1 cellular context compared by ENCODE assay signal in genomic region chr12:111841750-111842555, GRCh38.
TF ChIP-seq lines count a peak whose summit lies in the region.

MAPKAPK5 (plus strand) TSS chr12:111842228; CDS start chr12:111842734, 506 bp downstream.

TF ChIP-seq in K562, 482 proteins besides CTCF, POLR2A, EP300 and RAD21 (continued from another document and continues in another):
- no peak for TF ChIP-seq ZMIZ1 (IDR thresholded peaks at IDR 0.05; ENCODE audit: low read depth in 2 of 2, low read length in 2 of 2)
- TF ChIP-seq ADNP (tag; IDR thresholded peaks at IDR 0.05), result no peak
- peak; percentile 39; the same call in 1 of the 2 replicates for TF ChIP-seq NFIX (CRISPR knock-in tag; IDR thresholded peaks at IDR 0.05; ENCODE audit: low read depth)
- TF ChIP-seq E2F1 (CRISPR knock-in tag; IDR thresholded peaks at IDR 0.05), result peak; percentile 87
- peak; percentile 65; the same call in 1 of the 2 replicates for TF ChIP-seq HDAC8 (tag; IDR thresholded peaks at IDR 0.05)
- TF ChIP-seq KDM5B (IDR thresholded peaks at IDR 0.05; ENCODE audit: insufficient replicate concordance, low read depth, low read length), result peak; percentile 81
- TF ChIP-seq MAX (CRISPR knock-in tag; IDR thresholded peaks at IDR 0.05), result peak; percentile 92
- TF ChIP-seq SMAD3 (CRISPR knock-in tag; conservative IDR thresholded peaks at IDR 0.05), result no peak; the same call in 1 of the 2 replicates
- TF ChIP-seq TRIM28 (IDR thresholded peaks at IDR 0.05), result no peak
- no peak for TF ChIP-seq ZNF280B (CRISPR knock-in tag; IDR thresholded peaks at IDR 0.05)
- TF ChIP-seq MXD1 (CRISPR knock-in tag; IDR thresholded peaks at IDR 0.05; ENCODE audit: borderline replicate concordance, poor library complexity, severe bottlenecking), result peak; percentile 76
- TF ChIP-seq ZNF3 (CRISPR knock-in tag; IDR thresholded peaks at IDR 0.05), result no peak
- no peak for TF ChIP-seq TCF15 (CRISPR knock-in tag; IDR thresholded peaks at IDR 0.05)
- no peak for TF ChIP-seq SREBF2 (CRISPR knock-in tag; IDR thresholded peaks at IDR 0.05)
- TF ChIP-seq MYBL2 (IDR thresholded peaks at IDR 0.05; ENCODE audit: low read depth), result no peak
- no peak for TF ChIP-seq MYBL2 (CRISPR knock-in tag; IDR thresholded peaks at IDR 0.05; ENCODE audit: borderline replicate concordance)
- TF ChIP-seq PHB (CRISPR knock-in tag; IDR thresholded peaks at IDR 0.05), result no peak
- TF ChIP-seq CREM (IDR thresholded peaks at IDR 0.05; ENCODE audit: low read depth), result peak; percentile 100
- peak in 1 of 2 experiments; percentile 78; a peak in 1 of 4 replicates for TF ChIP-seq MLLT1 (IDR thresholded peaks at IDR 0.05)
- peak; percentile 70 for TF ChIP-seq PML (IDR thresholded peaks at IDR 0.05; ENCODE audit: low read length)
- TF ChIP-seq NELFE (IDR thresholded peaks at IDR 0.05; ENCODE audit: insufficient read depth, insufficient read length), result no peak
- TF ChIP-seq SNAPC5 (CRISPR knock-in tag; IDR thresholded peaks at IDR 0.05), result no peak
- peak; percentile 93 for TF ChIP-seq POLR2AphosphoS5 (IDR thresholded peaks at IDR 0.05; ENCODE audit: control insufficient read depth, insufficient read depth, low read depth, low read length)
- TF ChIP-seq CXXC5 (CRISPR knock-in tag; IDR thresholded peaks at IDR 0.05), result peak; percentile 95
- TF ChIP-seq ZNF583 (CRISPR knock-in tag; IDR thresholded peaks at IDR 0.05), result peak; percentile 63; the same call in 1 of the 2 replicates
- no peak for TF ChIP-seq HNRNPK (IDR thresholded peaks at IDR 0.05; ENCODE audit: low read depth, low read length, poor library complexity, severe bottlenecking)
- TF ChIP-seq PRPF4 (IDR thresholded peaks at IDR 0.05; ENCODE audit: insufficient read depth, low read depth, low read length, poor library complexity, severe bottlenecking), result no peak
- peak; percentile 86; the same call in 1 of the 2 replicates for TF ChIP-seq SREBF1 (IDR thresholded peaks at IDR 0.05; ENCODE audit: borderline replicate concordance, low read depth, low read length)
- TF ChIP-seq SOX6 (IDR thresholded peaks at IDR 0.05), result 0 out of 2 replicates have a peak, but pooled peaks have one; percentile 44
- TF ChIP-seq COPS2 (conservative IDR thresholded peaks at IDR 0.05), result no peak
- TF ChIP-seq ZNF263 (CRISPR knock-in tag; IDR thresholded peaks at IDR 0.05; ENCODE audit: borderline replicate concordance), result peak; percentile 49; the same call in 1 of the 2 replicates
- TF ChIP-seq ETV6 (IDR thresholded peaks at IDR 0.05; ENCODE audit: borderline replicate concordance in 1 of 2, low read depth in 2 of 2, low read length in 1 of 2), result no peak; a peak in 1 of 4 replicates
- TF ChIP-seq ETV6 (CRISPR knock-in tag; IDR thresholded peaks at IDR 0.05; ENCODE audit: borderline replicate concordance), result peak; percentile 80
- TF ChIP-seq RREB1 (CRISPR knock-in tag; IDR thresholded peaks at IDR 0.05), result peak; percentile 88; the same call in 1 of the 2 replicates
- TF ChIP-seq TRIM25 (IDR thresholded peaks at IDR 0.05; ENCODE audit: borderline replicate concordance), result no peak
- peak in 1 of 2 experiments; percentile 51; a peak in 1 of 4 replicates for TF ChIP-seq SRF (CRISPR knock-in tag; IDR thresholded peaks at IDR 0.05)
- no peak for TF ChIP-seq SNRNP70 (optimal IDR thresholded peaks at IDR 0.05; ENCODE audit: low read depth, low read length)
- no peak for TF ChIP-seq MBD1 (CRISPR knock-in tag; IDR thresholded peaks at IDR 0.05)
- TF ChIP-seq ZNF75A (CRISPR knock-in tag; IDR thresholded peaks at IDR 0.05), result no peak
- peak; percentile 63 to 77 for TF ChIP-seq FOXK2 (conservative IDR thresholded peaks at IDR 0.05 in 1 of 2, IDR thresholded peaks at IDR 0.05 in 1 of 2; ENCODE audit: low read depth in 2 of 2)
- no peak for TF ChIP-seq ARID2 (IDR thresholded peaks at IDR 0.05)
- TF ChIP-seq SUPT5H (IDR thresholded peaks at IDR 0.05), result peak; percentile 79
- no peak for TF ChIP-seq SRSF7 (optimal IDR thresholded peaks at IDR 0.05; ENCODE audit: low read depth, low read length)
